ENCODE assay signal across 13 cellular contexts in the genomic region with DNA sequence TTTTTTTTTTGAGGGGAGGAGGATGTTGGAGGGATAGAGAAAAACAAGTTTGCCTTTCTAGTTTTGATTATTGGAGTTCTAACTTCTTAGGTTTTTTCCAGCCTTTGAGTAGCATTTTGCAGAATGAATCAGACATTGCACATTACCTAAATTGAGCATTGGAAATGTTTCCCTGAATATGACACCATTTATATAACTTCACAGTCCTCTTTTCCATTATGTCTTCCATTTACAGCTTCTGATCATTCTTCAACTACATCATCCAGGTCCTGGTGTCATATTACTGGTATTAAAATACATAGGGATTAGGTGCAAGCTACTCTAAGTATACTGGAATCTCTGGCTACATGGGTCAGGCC.
DNase-seq lines count a peak whose midpoint lies in the region; ATAC-seq and TF ChIP-seq lines count a peak whose summit lies in the region.
"Had no signal": no experiment of that assay in that cellular context is flagged by ENCODE, and none has a peak within 500 bp of the region (broad histone marks: within the 10 kb centered on the region; RNA-seq: fewer than 3 reads in every experiment).

No MANE protein-coding gene starts in this region.

- no peaks in the 10 kb centered on the region for H3K9me2 ChIP-seq in MM.1S (replicated peaks; ENCODE audit: insufficient read depth, low read length)

- peak overlapping the region; percentile 52; the same call in 1 of the 2 replicates for H3K9ac ChIP-seq in MM.1S (ENCODE audit: low read length)

- H3K79me2 ChIP-seq in MM.1S (ENCODE audit: low read length) = no peaks in the 10 kb centered on the region

- H3K27me3 ChIP-seq in MM.1S (replicated peaks; ENCODE audit: insufficient read depth, low read length) = no peaks in the 10 kb centered on the region

- intact Hi-C loops in activated CD4-positive, alpha-beta T cell treated with anti-CD3 and anti-CD28 coated beads, Interleukin-2, amount 10 ng/mL, durations not matched to agents 24 days and 14 days (cut with micrococcal nuclease) = loop anchor here (1.0 to 10.0 kb wide), 4 partner anchors 10 to 296 kb away; no protein-coding TSS in a partner anchor

- DNase-seq in activated CD4-positive, alpha-beta T cell treated with anti-CD3 and anti-CD28 coated beads, Interleukin-2, amount 10 ng/mL, durations not matched to agents 24 days and 14 days = no peak
- DNase-seq in activated CD4-positive, alpha-beta T cell treated with anti-CD3 and anti-CD28 coated beads, Interleukin-2, amount 50 U/mL, for 4 hours = no peak
- no peak for DNase-seq in MM.1S
- peak; percentile 19 for DNase-seq in dedifferentiated amniotic fluid mesenchymal stem cell (ENCODE audit: extremely low spot score)
- DNase-seq in stimulated activated effector memory CD8-positive, alpha-beta T cell treated with anti-CD3 and anti-CD28 coated beads, Interleukin-12 subunit alpha, Interleukin-12 subunit beta, amount 100 ng/mL, for 72 hours (ENCODE audit: low spot score in 2 of 2) = no peak
- no peak for DNase-seq in SK-N-DZ (ENCODE audit: low spot score)
- no peak for DNase-seq in GM20000 (ENCODE audit: low spot score)
- no peak for DNase-seq in mesothelial cell of epicardium (ENCODE audit: low spot score in 2 of 2, unreplicated experiment in 2 of 2)
- DNase-seq: amygdala, Calu3, NCI-H2227 treated with DMSO at 0.1 percent for 48 hours had no signal

- peak overlapping the region; percentile 41 for H3K4me3 Mint-ChIP-seq in activated CD4-positive, alpha-beta T cell treated with anti-CD3 and anti-CD28 coated beads, Interleukin-2, amount 10 ng/mL, durations not matched to agents 24 days and 14 days
- peak overlapping the region; percentile 47 for H3K4me3 Mint-ChIP-seq in stimulated activated effector memory CD8-positive, alpha-beta T cell treated with anti-CD3 and anti-CD28 coated beads, Interleukin-12 subunit alpha, Interleukin-12 subunit beta, amount 100 ng/mL, for 72 hours
- no peak overlapping the region for H3K4me3 Mint-ChIP-seq in mesothelial cell of epicardium

- peaks cover 81% of the 10 kb centered on the region for H3K4me1 ChIP-seq in MM.1S (ENCODE audit: low read length)

- peak overlapping the region; percentile 95 for H3K27ac Mint-ChIP-seq in activated CD4-positive, alpha-beta T cell treated with anti-CD3 and anti-CD28 coated beads, Interleukin-2, amount 10 ng/mL, durations not matched to agents 24 days and 14 days
- peak overlapping the region; percentile 96 for H3K27ac Mint-ChIP-seq in stimulated activated effector memory CD8-positive, alpha-beta T cell treated with anti-CD3 and anti-CD28 coated beads, Interleukin-12 subunit alpha, Interleukin-12 subunit beta, amount 100 ng/mL, for 72 hours
- H3K27ac Mint-ChIP-seq in mesothelial cell of epicardium = no peak overlapping the region

- no peaks in the 10 kb centered on the region for H3K27me3 Mint-ChIP-seq in activated CD4-positive, alpha-beta T cell treated with anti-CD3 and anti-CD28 coated beads, Interleukin-2, amount 10 ng/mL, durations not matched to agents 24 days and 14 days
- no peaks in the 10 kb centered on the region for H3K27me3 Mint-ChIP-seq in mesothelial cell of epicardium (ENCODE audit: low read depth)

- no peak for TF ChIP-seq CTCF in MM.1S (IDR thresholded peaks at IDR 0.05; ENCODE audit: low read length)
- TF ChIP-seq CTCF in GM20000 (IDR thresholded peaks at IDR 0.05; ENCODE audit: extremely low read depth, missing control alignments) = no peak
- TF ChIP-seq CTCF in mesothelial cell of epicardium (IDR thresholded peaks at IDR 0.05; ENCODE audit: unreplicated experiment) = no peak

- peaks cover 32% of the 10 kb centered on the region for H3K36me3 Mint-ChIP-seq in activated CD4-positive, alpha-beta T cell treated with anti-CD3 and anti-CD28 coated beads, Interleukin-2, amount 10 ng/mL, durations not matched to agents 24 days and 14 days (ENCODE audit: low read depth)
- peaks cover 45% of the 10 kb centered on the region for H3K36me3 Mint-ChIP-seq in stimulated activated effector memory CD8-positive, alpha-beta T cell treated with anti-CD3 and anti-CD28 coated beads, Interleukin-12 subunit alpha, Interleukin-12 subunit beta, amount 100 ng/mL, for 72 hours
- H3K36me3 Mint-ChIP-seq in mesothelial cell of epicardium = no peaks in the 10 kb centered on the region

- peaks cover 4% of the 10 kb centered on the region for H3K9me3 Mint-ChIP-seq in activated CD4-positive, alpha-beta T cell treated with anti-CD3 and anti-CD28 coated beads, Interleukin-2, amount 10 ng/mL, durations not matched to agents 24 days and 14 days
- H3K9me3 Mint-ChIP-seq in stimulated activated effector memory CD8-positive, alpha-beta T cell treated with anti-CD3 and anti-CD28 coated beads, Interleukin-12 subunit alpha, Interleukin-12 subunit beta, amount 100 ng/mL, for 72 hours = no peaks in the 10 kb centered on the region
- H3K9me3 Mint-ChIP-seq in mesothelial cell of epicardium = peaks cover 3% of the 10 kb centered on the region

- H3K27ac ChIP-seq in MM.1S (ENCODE audit: low read length) = peak overlapping the region; percentile 87
- H3K27ac ChIP-seq: A549, SK-N-MC had no signal

- H3K4me3 ChIP-seq in MM.1S (ENCODE audit: low read length) = peak overlapping the region; percentile 40; the same call in 1 of the 2 replicates
- H3K4me3 ChIP-seq: A549, SK-N-MC had no signal

- no peaks in the 10 kb centered on the region for H3K36me3 ChIP-seq in MM.1S (replicated peaks; ENCODE audit: insufficient read depth, low read length)

- peaks cover 34% of the 10 kb centered on the region for H3F3A ChIP-seq in MM.1S (ENCODE audit: insufficient read depth, low read length)

- peak overlapping the region; percentile 82 for H3K4me2 ChIP-seq in MM.1S (ENCODE audit: low read depth, low read length)
- H3K4me2 ChIP-seq: A549 had no signal

- no peaks in the 10 kb centered on the region for H3K9me3 ChIP-seq in MM.1S (replicated peaks; ENCODE audit: insufficient read depth, low read length)
- H3K9me3 ChIP-seq: A549 had no signal

- peaks cover 66% of the 10 kb centered on the region for H3K4me1 Mint-ChIP-seq in activated CD4-positive, alpha-beta T cell treated with anti-CD3 and anti-CD28 coated beads, Interleukin-2, amount 10 ng/mL, durations not matched to agents 24 days and 14 days
- peaks cover 61% of the 10 kb centered on the region for H3K4me1 Mint-ChIP-seq in stimulated activated effector memory CD8-positive, alpha-beta T cell treated with anti-CD3 and anti-CD28 coated beads, Interleukin-12 subunit alpha, Interleukin-12 subunit beta, amount 100 ng/mL, for 72 hours
- peaks cover 57% of the 10 kb centered on the region for H3K4me1 Mint-ChIP-seq in mesothelial cell of epicardium

- H2AFZ ChIP-seq in MM.1S (ENCODE audit: low read length) = no peak overlapping the region

- ATAC-seq in stimulated activated effector memory CD8-positive, alpha-beta T cell treated with anti-CD3 and anti-CD28 coated beads, Interleukin-12 subunit alpha, Interleukin-12 subunit beta, amount 100 ng/mL, for 72 hours = peak; percentile 46
- ATAC-seq: A549 had no signal

- H4K20me1 ChIP-seq in MM.1S (ENCODE audit: insufficient read depth, low read length) = no peaks in the 10 kb centered on the region
